In genomic region chr1:38872401-38873026, GRCh38 we compare ENCODE assay signal across 8 cellular contexts. TPM values are rescaled to one million over a fixed set of nuclear protein-coding genes. Genes with fewer than 3 reads are reported as not detected.
DNase-seq lines count a peak whose midpoint lies in the region; ATAC-seq and TF ChIP-seq lines count a peak whose summit lies in the region.

No MANE protein-coding gene starts in this region.

- no peaks in the 10 kb centered on the region for H3K36me3 ChIP-seq in thoracic aorta

- H3K9me3 ChIP-seq in thoracic aorta = no peaks in the 10 kb centered on the region

- TF ChIP-seq CTCF in dorsolateral prefrontal cortex (IDR thresholded peaks at IDR 0.05 in 54 of 56, conservative IDR thresholded peaks at IDR 0.05 in 2 of 56; ENCODE audit: low read depth in 1 of 56, partially characterized antibody in 56 of 56) = no peak
- no peak for TF ChIP-seq CTCF in mesothelial cell of epicardium (IDR thresholded peaks at IDR 0.05; ENCODE audit: unreplicated experiment)
- TF ChIP-seq CTCF in thoracic aorta (IDR thresholded peaks at IDR 0.05) = no peak

- H3K27me3 ChIP-seq in dorsolateral prefrontal cortex = no peaks in the 10 kb centered on the region
- H3K27me3 ChIP-seq in thoracic aorta (replicated peaks; ENCODE audit: insufficient read depth) = no peaks in the 10 kb centered on the region

- H3K36me3 Mint-ChIP-seq in T-helper 2 cell treated with Interferon-gamma antibody and Interleukin-4, amounts not matched to agents 5 μg/mL and 100 μg/mL, for 36 hours (ENCODE audit: low read depth) = peaks cover 15% of the 10 kb centered on the region
- H3K36me3 Mint-ChIP-seq in mesothelial cell of epicardium = peaks cover 2% of the 10 kb centered on the region

- H3K9me3 Mint-ChIP-seq in T-helper 2 cell treated with Interferon-gamma antibody and Interleukin-4, amounts not matched to agents 5 μg/mL and 100 μg/mL, for 36 hours = no peaks in the 10 kb centered on the region
- H3K9me3 Mint-ChIP-seq in mesothelial cell of epicardium = no peaks in the 10 kb centered on the region

- H3K4me3 Mint-ChIP-seq in T-helper 2 cell treated with Interferon-gamma antibody and Interleukin-4, amounts not matched to agents 5 μg/mL and 100 μg/mL, for 36 hours = peak overlapping the region; percentile 95
- H3K4me3 Mint-ChIP-seq in mesothelial cell of epicardium = peak overlapping the region; percentile 95

- H3K27ac ChIP-seq in dorsolateral prefrontal cortex (peak overlapping the region in 35 of 59 donors; percentile 21 to 85 (median 60)), thoracic aorta (peak overlapping the region in 1 of 2 donors; percentile 22)

- H3K4me3 ChIP-seq in dorsolateral prefrontal cortex (peak overlapping the region; percentile 56 to 99 (median 81)), thoracic aorta (peak overlapping the region; percentile 83)

- intact Hi-C loops in dorsolateral prefrontal cortex (cut with DNase I) = loop anchor here in 1 of 2 donors (5.0 kb wide), 1 partner anchor 120 kb away; the partner anchor contains the start of gene AKIRIN1

- DNase-seq in AG08395 (ENCODE audit: low spot score) (peak; percentile 17), dorsolateral prefrontal cortex (peak in 1 of 10 donors; percentile 51), mesothelial cell of epicardium (ENCODE audit: low spot score in 2 of 2, unreplicated experiment in 2 of 2) (peak in 1 of 2 experiments; percentile 30), thoracic aorta (ENCODE audit: low spot score) (no peak), 8988T (no peak)
- peak; percentile 34 for DNase-seq in T-helper 2 cell treated with Interferon-gamma antibody and Interleukin-4, amounts not matched to agents 5 μg/mL and 100 μg/mL, for 36 hours (ENCODE audit: low spot score)

- H3K27me3 Mint-ChIP-seq in T-helper 2 cell treated with Interferon-gamma antibody and Interleukin-4, amounts not matched to agents 5 μg/mL and 100 μg/mL, for 36 hours (ENCODE audit: low read depth) = no peaks in the 10 kb centered on the region
- H3K27me3 Mint-ChIP-seq in mesothelial cell of epicardium (ENCODE audit: low read depth) = no peaks in the 10 kb centered on the region

- H3K27ac Mint-ChIP-seq in T-helper 2 cell treated with Interferon-gamma antibody and Interleukin-4, amounts not matched to agents 5 μg/mL and 100 μg/mL, for 36 hours = peak overlapping the region; percentile 55
- peak overlapping the region; percentile 53 for H3K27ac Mint-ChIP-seq in mesothelial cell of epicardium

- ATAC-seq in GM19324 (IDR thresholded peaks at IDR 0.05; ENCODE audit: low FRiP score, unreplicated experiment) (peak; percentile 18), HG03354 (IDR thresholded peaks at IDR 0.05; ENCODE audit: poor library complexity, severe bottlenecking, unreplicated experiment) (peak; percentile 30), thoracic aorta (ENCODE audit: insufficient number of reproducible peaks, low FRiP score, low read depth) (no peak)

- peaks cover 5 to 20% of the 10 kb centered on the region in 2 donors for H3K4me1 ChIP-seq in thoracic aorta (ENCODE audit: control insufficient read depth in 1 of 2, low read depth in 2 of 2)

- peaks cover 37% of the 10 kb centered on the region for H3K4me1 Mint-ChIP-seq in T-helper 2 cell treated with Interferon-gamma antibody and Interleukin-4, amounts not matched to agents 5 μg/mL and 100 μg/mL, for 36 hours (ENCODE audit: low read depth)
- H3K4me1 Mint-ChIP-seq in mesothelial cell of epicardium = peaks cover 11% of the 10 kb centered on the region

RNA-seq across cellular contexts. Expression of gene MYCBP, which starts 0.6 kb away (rescaled TPM):
- total RNA-seq in dorsolateral prefrontal cortex = 10 to 100 TPM in 1 of 120 experiments, 1 to 10 TPM in 115, under 1 TPM in 4; 0.83 to 11.2 (median 2.3) TPM
- 10.5 to 14.1 TPM (median 12.2 TPM) in 3 replicates for total RNA-seq in mesothelial cell of epicardium
- 1 to 10 TPM; 5.1 to 7.5 TPM for total RNA-seq in thoracic aorta

RNA-seq across cellular contexts. Expression of gene GJA9, which starts 8.9 kb away (rescaled TPM):
- total RNA-seq in dorsolateral prefrontal cortex = under 1 TPM in 45 of 120 experiments, not detected in 75; 0.22 to 0.96 (median 0.38) TPM
- not detected in 3 replicates for total RNA-seq in mesothelial cell of epicardium
- total RNA-seq in thoracic aorta = not detected

RNA-seq across cellular contexts. Expression of gene RRAGC, which starts 12.9 kb away (rescaled TPM):
- total RNA-seq in dorsolateral prefrontal cortex (10 to 100 TPM; 18.0 to 36.1 (median 25.7) TPM), mesothelial cell of epicardium (21.1 to 22.5 TPM (median 21.8 TPM) in 3 replicates), thoracic aorta (10 to 100 TPM; 17.2 to 20.2 TPM)

Comparison
In these comparisons a context has a peak if more than half of its experiments do, and no peak if none do; other contexts are left out.
1. DNase-seq: peak in AG08395 (single experiment) and T-helper 2 cell treated with Interferon-gamma antibody and Interleukin-4, amounts not matched to agents 5 μg/mL and 100 μg/mL, for 36 hours (single experiment); none in thoracic aorta (single experiment) and 8988T (single experiment).